In the genomic region with DNA sequence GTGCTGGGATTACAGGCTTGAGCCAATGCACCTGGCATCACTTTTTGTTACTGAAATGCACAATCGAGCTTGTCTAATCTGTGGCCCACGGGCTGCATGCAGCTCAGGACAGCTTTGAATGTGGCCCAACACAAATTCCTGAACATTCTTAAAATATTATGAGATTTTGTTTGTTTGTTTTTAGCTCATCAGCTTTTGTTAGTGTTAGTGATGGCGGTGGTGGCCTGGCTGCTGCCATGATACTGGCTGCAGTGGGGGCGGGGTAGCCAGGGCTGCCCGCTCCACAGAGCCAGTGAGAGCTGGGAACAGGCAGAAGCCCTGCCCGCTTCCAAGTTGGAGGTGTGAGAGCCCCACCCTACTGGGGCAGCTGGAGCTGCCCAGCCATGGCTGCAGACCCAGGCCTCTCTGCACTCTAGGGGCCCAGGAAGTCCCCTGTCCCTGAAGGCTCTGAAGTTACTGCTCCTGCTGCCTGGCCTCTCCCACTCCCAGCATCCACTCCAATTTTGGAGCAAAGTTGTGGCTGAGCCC, we compare ENCODE assay signal across 1 cellular context.
TF ChIP-seq lines count a peak whose summit lies in the region.

No MANE protein-coding gene starts in this region.

TF ChIP-seq in WTC11, 78 proteins besides CTCF, POLR2A, EP300 and RAD21 (continued from another document):
- TF ChIP-seq ZNF532 (CRISPR knock-in tag; IDR thresholded peaks at IDR 0.05; ENCODE audit: borderline replicate concordance), result no peak
- no peak for TF ChIP-seq AR (CRISPR knock-in tag; IDR thresholded peaks at IDR 0.05)
- no peak for TF ChIP-seq ATF3 (CRISPR knock-in tag; conservative IDR thresholded peaks at IDR 0.05)
- TF ChIP-seq, protein P1, sequence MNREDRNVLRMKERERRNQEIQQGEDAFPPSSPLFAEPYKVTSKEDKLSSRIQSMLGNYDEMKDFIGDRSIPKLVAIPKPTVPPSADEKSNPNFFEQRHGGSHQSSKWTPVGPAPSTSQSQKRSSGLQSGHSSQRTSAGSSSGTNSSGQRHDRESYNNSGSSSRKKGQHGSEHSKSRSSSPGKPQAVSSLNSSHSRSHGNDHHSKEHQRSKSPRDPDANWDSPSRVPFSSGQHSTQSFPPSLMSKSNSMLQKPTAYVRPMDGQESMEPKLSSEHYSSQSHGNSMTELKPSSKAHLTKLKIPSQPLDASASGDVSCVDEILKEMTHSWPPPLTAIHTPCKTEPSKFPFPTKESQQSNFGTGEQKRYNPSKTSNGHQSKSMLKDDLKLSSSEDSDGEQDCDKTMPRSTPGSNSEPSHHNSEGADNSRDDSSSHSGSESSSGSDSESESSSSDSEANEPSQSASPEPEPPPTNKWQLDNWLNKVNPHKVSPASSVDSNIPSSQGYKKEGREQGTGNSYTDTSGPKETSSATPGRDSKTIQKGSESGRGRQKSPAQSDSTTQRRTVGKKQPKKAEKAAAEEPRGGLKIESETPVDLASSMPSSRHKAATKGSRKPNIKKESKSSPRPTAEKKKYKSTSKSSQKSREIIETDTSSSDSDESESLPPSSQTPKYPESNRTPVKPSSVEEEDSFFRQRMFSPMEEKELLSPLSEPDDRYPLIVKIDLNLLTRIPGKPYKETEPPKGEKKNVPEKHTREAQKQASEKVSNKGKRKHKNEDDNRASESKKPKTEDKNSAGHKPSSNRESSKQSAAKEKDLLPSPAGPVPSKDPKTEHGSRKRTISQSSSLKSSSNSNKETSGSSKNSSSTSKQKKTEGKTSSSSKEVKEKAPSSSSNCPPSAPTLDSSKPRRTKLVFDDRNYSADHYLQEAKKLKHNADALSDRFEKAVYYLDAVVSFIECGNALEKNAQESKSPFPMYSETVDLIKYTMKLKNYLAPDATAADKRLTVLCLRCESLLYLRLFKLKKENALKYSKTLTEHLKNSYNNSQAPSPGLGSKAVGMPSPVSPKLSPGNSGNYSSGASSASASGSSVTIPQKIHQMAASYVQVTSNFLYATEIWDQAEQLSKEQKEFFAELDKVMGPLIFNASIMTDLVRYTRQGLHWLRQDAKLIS (CRISPR knock-in tag; IDR thresholded peaks at IDR 0.05; ENCODE audit: borderline replicate concordance), result no peak
- TF ChIP-seq, protein P2, sequence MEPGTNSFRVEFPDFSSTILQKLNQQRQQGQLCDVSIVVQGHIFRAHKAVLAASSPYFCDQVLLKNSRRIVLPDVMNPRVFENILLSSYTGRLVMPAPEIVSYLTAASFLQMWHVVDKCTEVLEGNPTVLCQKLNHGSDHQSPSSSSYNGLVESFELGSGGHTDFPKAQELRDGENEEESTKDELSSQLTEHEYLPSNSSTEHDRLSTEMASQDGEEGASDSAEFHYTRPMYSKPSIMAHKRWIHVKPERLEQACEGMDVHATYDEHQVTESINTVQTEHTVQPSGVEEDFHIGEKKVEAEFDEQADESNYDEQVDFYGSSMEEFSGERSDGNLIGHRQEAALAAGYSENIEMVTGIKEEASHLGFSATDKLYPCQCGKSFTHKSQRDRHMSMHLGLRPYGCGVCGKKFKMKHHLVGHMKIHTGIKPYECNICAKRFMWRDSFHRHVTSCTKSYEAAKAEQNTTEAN (CRISPR knock-in tag; IDR thresholded peaks at IDR 0.05), result no peak
